ENCODE assay signal across 9 cellular contexts in genomic region chr11:111635706-111636045, GRCh38. TPM values are rescaled to one million over a fixed set of nuclear protein-coding genes. Genes with fewer than 3 reads are reported as not detected.
DNase-seq lines count a peak whose midpoint lies in the region; ATAC-seq lines count a peak whose summit lies in the region.
"Had no signal": no experiment of that assay in that cellular context is flagged by ENCODE, and none has a peak within 500 bp of the region (broad histone marks: within the 10 kb centered on the region; RNA-seq: fewer than 3 reads in every experiment).

No MANE protein-coding gene starts in this region.

- DNase-seq in G401 (ENCODE audit: low spot score) (peak; percentile 89), SJSA1 (ENCODE audit: low read depth in 1 of 2, low spot score in 2 of 2) (peak in 1 of 2 experiments; percentile 44), glomerular visceral epithelial cell (ENCODE audit: extremely low spot score) (peak; percentile 8), retina (peak; percentile 3), NOMO-1 treated with dmso at 0.1 percent for 144 hours (lab: John Stamatoyannopoulos, UW; ENCODE audit: unreplicated experiment) (no peak), CD1c-positive myeloid dendritic cell (ENCODE audit: extremely low spot score) (no peak)
- no peak for DNase-seq in stimulated activated CD4-positive, alpha-beta T cell treated with anti-CD3 and anti-CD28 coated beads, Interleukin-2, amount 100 ng/mL, for 24 hours

- no peak for ATAC-seq in HG03025 (IDR thresholded peaks at IDR 0.05; ENCODE audit: low FRiP score, unreplicated experiment)

- 0 out of 2 replicates have a peak overlapping the region, but pooled peaks have one; percentile 9 for H3K4me3 ChIP-seq in SJSA1

- H3K27ac ChIP-seq in SJSA1, result peak overlapping the region; percentile 85
- H3K27ac ChIP-seq: KMS-11 had no signal

- H3K4me1 ChIP-seq in SJSA1 (replicated peaks), result peaks cover 57% of the 10 kb centered on the region

- in situ Hi-C loops in G401 (cut with HindIII; ENCODE audit: low sequenced_read_pairs), result no loop called here

- no peaks in the 10 kb centered on the region for H3K27me3 ChIP-seq in SJSA1 (replicated peaks)

- no peaks in the 10 kb centered on the region for H3K9me3 ChIP-seq in SJSA1 (replicated peaks)

- H3K36me3 ChIP-seq in SJSA1, result peaks cover 7% of the 10 kb centered on the region

RNA-seq across cellular contexts. Expression of gene SIK2, which starts 33.4 kb away (rescaled TPM):
- 23.8 and 53.1 TPM in 2 replicates for total RNA-seq in G401 (2014; rRNA removed; shearing (Covaris generic))
- 5.6 and 9.6 TPM in 2 replicates for total RNA-seq in SJSA1 (2014; rRNA removed; shearing (Covaris generic))

Comparison
In these comparisons a context has a peak if more than half of its experiments do, and no peak if none do; other contexts are left out.
1. DNase-seq: peak in G401 (single experiment), glomerular visceral epithelial cell (single experiment) and retina (single experiment); none in stimulated activated CD4-positive, alpha-beta T cell treated with anti-CD3 and anti-CD28 coated beads, Interleukin-2, amount 100 ng/mL, for 24 hours (0 of 2), NOMO-1 treated with dmso at 0.1 percent for 144 hours (single experiment) and CD1c-positive myeloid dendritic cell (single experiment).